Comparison of ENCODE assay signal across 17 cellular contexts in the genomic region with DNA sequence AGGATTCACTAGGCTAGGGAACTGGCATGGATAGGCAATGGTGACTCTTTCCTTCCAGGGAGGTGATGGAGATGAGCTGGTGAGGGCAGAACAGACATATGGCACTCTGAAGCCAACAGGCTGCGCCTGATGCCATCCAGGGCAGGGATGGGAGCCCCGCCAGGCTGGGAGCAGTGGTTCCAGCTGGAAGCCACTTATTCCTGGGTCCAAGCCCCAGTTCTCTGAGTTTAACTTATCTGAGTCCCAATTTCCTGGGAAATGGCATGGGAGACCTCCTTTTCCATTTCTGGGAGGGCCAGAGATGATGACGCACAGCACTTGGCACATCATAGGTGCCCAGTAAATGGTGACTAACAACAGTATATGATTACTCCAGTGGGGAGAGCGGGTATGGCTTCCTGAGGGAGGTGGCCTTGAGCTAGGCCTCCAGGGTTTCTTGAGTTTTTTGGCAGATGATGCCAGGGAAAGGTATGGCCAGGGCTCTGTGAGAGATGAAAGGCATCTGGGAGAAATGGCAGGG. TPM values are rescaled to one million over a fixed set of nuclear protein-coding genes. Genes with fewer than 3 reads are reported as not detected.
DNase-seq lines count a peak whose midpoint lies in the region; ATAC-seq and TF ChIP-seq lines count a peak whose summit lies in the region.
"Had no signal": no experiment of that assay in that cellular context is flagged by ENCODE, and none has a peak within 500 bp of the region (broad histone marks: within the 10 kb centered on the region; RNA-seq: fewer than 3 reads in every experiment).

No MANE protein-coding gene starts in this region.

- no peak overlapping the region for H3K9ac ChIP-seq in mucosa of rectum (ENCODE audit: low read depth in 1 of 2, low read length in 2 of 2)

- ATAC-seq in GM18861 (IDR thresholded peaks at IDR 0.05; ENCODE audit: unreplicated experiment), result no peak
- ATAC-seq in HG03442 (IDR thresholded peaks at IDR 0.05; ENCODE audit: unreplicated experiment), result no peak
- ATAC-seq: A549 had no signal

- peaks cover 3% of the 10 kb centered on the region for H3K27me3 Mint-ChIP-seq in T-helper 2 cell treated with Interferon-gamma antibody and Interleukin-4, amounts not matched to agents 5 μg/mL and 100 μg/mL, for 36 hours (ENCODE audit: low read depth)

- H3K4me3 ChIP-seq in mucosa of rectum (ENCODE audit: low read length in 2 of 2) (no peak overlapping the region), testis (no peak overlapping the region)
- H3K4me3 ChIP-seq: A549, SJSA1 had no signal

- peak overlapping the region; percentile 68 for H3K27ac ChIP-seq in caudate nucleus (ENCODE audit: low read depth, low read length)
- H3K27ac ChIP-seq in mucosa of rectum (ENCODE audit: low read depth in 2 of 2, low read length in 2 of 2), result peak overlapping the region; percentile 20 to 29
- H3K27ac ChIP-seq in testis, result peak overlapping the region; percentile 43 to 86
- H3K27ac ChIP-seq: A549, SJSA1 had no signal

- H3K4me1 ChIP-seq in mucosa of rectum (ENCODE audit: control insufficient read depth in 2 of 2, insufficient read depth in 2 of 2, low read length in 2 of 2) (peaks cover 6 to 9% of the 10 kb centered on the region in 2 donors), testis (peaks cover 22% of the 10 kb centered on the region)

- H3K27me3 ChIP-seq in mucosa of rectum (ENCODE audit: control insufficient read depth in 2 of 2, insufficient read depth in 2 of 2, low read length in 2 of 2) (no peaks in the 10 kb centered on the region), testis (no peaks in the 10 kb centered on the region)
- H3K27me3 ChIP-seq: SJSA1 had no signal

- no peak overlapping the region for H3K4me3 Mint-ChIP-seq in T-helper 2 cell treated with Interferon-gamma antibody and Interleukin-4, amounts not matched to agents 5 μg/mL and 100 μg/mL, for 36 hours
- H3K4me3 Mint-ChIP-seq: activated naive CD4-positive, alpha-beta T cell treated with anti-CD3 and anti-CD28 coated beads for 36 hours had no signal

- H3K4me1 Mint-ChIP-seq in T-helper 2 cell treated with Interferon-gamma antibody and Interleukin-4, amounts not matched to agents 5 μg/mL and 100 μg/mL, for 36 hours (ENCODE audit: low read depth), result peaks cover 16% of the 10 kb centered on the region

- no peaks in the 10 kb centered on the region for H3K9me3 Mint-ChIP-seq in T-helper 2 cell treated with Interferon-gamma antibody and Interleukin-4, amounts not matched to agents 5 μg/mL and 100 μg/mL, for 36 hours
- H3K9me3 Mint-ChIP-seq: activated naive CD4-positive, alpha-beta T cell treated with anti-CD3 and anti-CD28 coated beads for 36 hours had no signal

- intact Hi-C loops in testis (cut with DNase I; ENCODE audit: low total_unique reads), result no loop called here

- no peak for TF ChIP-seq POLR2A in testis (IDR thresholded peaks at IDR 0.05)

- H3K9me3 ChIP-seq in mucosa of rectum (ENCODE audit: control insufficient read depth in 2 of 2, low read length in 2 of 2) (no peaks in the 10 kb centered on the region), testis (no peaks in the 10 kb centered on the region)
- H3K9me3 ChIP-seq: A549, SJSA1 had no signal

- no peaks in the 10 kb centered on the region for H3K36me3 Mint-ChIP-seq in T-helper 2 cell treated with Interferon-gamma antibody and Interleukin-4, amounts not matched to agents 5 μg/mL and 100 μg/mL, for 36 hours (ENCODE audit: low read depth)

- H3K27ac Mint-ChIP-seq in T-helper 2 cell treated with Interferon-gamma antibody and Interleukin-4, amounts not matched to agents 5 μg/mL and 100 μg/mL, for 36 hours, result peak overlapping the region; percentile 53
- H3K27ac Mint-ChIP-seq: activated naive CD4-positive, alpha-beta T cell treated with anti-CD3 and anti-CD28 coated beads for 36 hours had no signal

- no peak for DNase-seq in T-helper 2 cell treated with Interferon-gamma antibody and Interleukin-4, amounts not matched to agents 5 μg/mL and 100 μg/mL, for 36 hours (ENCODE audit: low spot score)
- DNase-seq in T-helper 2 cell (no peak), caudate nucleus (lab: John Stamatoyannopoulos, UW) (peak in 5 of 61 donors; percentile 18 to 48 (median 28)), testis (no peak), SW 1271 (lab: John Stamatoyannopoulos, UW) (no peak)
- DNase-seq: activated CD4-positive, CD25-positive, alpha-beta regulatory T cell treated with anti-CD3 and anti-CD28 coated beads, Interleukin-2, amount 50 U/mL, for 72 hours; activated naive CD4-positive, alpha-beta T cell treated with anti-CD3 and anti-CD28 coated beads for 36 hours; DND-41; NCI-H1105 treated with DMSO at 0.1 percent for 48 hours; small intestine had no signal

- TF ChIP-seq CTCF in testis (IDR thresholded peaks at IDR 0.05), result no peak

- 86% methylated on average over 4 of the region's 4 CpGs for WGBS in testis, 2 donors

- H3K36me3 ChIP-seq in mucosa of rectum (ENCODE audit: control insufficient read depth in 2 of 2, insufficient read depth in 2 of 2, low read length in 2 of 2), result no peaks in the 10 kb centered on the region
- H3K36me3 ChIP-seq in testis (ENCODE audit: low read depth, missing control alignments), result no peaks in the 10 kb centered on the region

RNA-seq across cellular contexts. Expression of a gene that starts 7.2 kb away (rescaled TPM):
- total RNA-seq in testis, result 10 to 100 TPM; 71.2 to 87.0 TPM
- polyA plus RNA-seq in testis (ENCODE audit: insufficient read depth, low read depth, low replicate concordance), result 61.6 TPM

RNA-seq across cellular contexts. Expression of a gene that starts 18.1 kb away (rescaled TPM):
- total RNA-seq in testis, result 1 to 10 TPM; 3.4 to 5.2 TPM
- 3.4 TPM for polyA plus RNA-seq in testis (ENCODE audit: insufficient read depth, low read depth, low replicate concordance)
- total RNA-seq: activated naive CD4-positive, alpha-beta T cell treated with anti-CD3 and anti-CD28 coated beads for 36 hours; dermis microvascular lymphatic vessel endothelial cell; mononuclear cell had no signal
- polyA plus RNA-seq: A549 had no signal

RNA-seq across cellular contexts. Expression of a gene that starts 41.4 kb away (rescaled TPM):
- total RNA-seq in testis, result under 1 TPM in 1 of 2 donors, not detected in 1; 0.12 TPM
- polyA plus RNA-seq in testis (ENCODE audit: insufficient read depth, low read depth, low replicate concordance), result not detected
- total RNA-seq: activated naive CD4-positive, alpha-beta T cell treated with anti-CD3 and anti-CD28 coated beads for 36 hours; dermis microvascular lymphatic vessel endothelial cell; SJSA1 had no signal
- polyA plus RNA-seq: A549 had no signal
